16 cellular contexts compared by ENCODE assay signal in genomic region chr2:127642706-127643697, GRCh38. TPM values are rescaled to one million over a fixed set of nuclear protein-coding genes. Genes with fewer than 3 reads are reported as not detected.
DNase-seq lines count a peak whose midpoint lies in the region; ATAC-seq and TF ChIP-seq lines count a peak whose summit lies in the region.
"Had no signal": no experiment of that assay in that cellular context is flagged by ENCODE, and none has a peak within 500 bp of the region (broad histone marks: within the 10 kb centered on the region; RNA-seq: fewer than 3 reads in every experiment).

No MANE protein-coding gene starts in this region.

- H3K79me2 ChIP-seq in neural progenitor cell (ENCODE audit: low read depth) (no peaks in the 10 kb centered on the region), PC-9 (ENCODE audit: low read depth) (no peaks in the 10 kb centered on the region)

- H3K4me1 ChIP-seq in neural progenitor cell (peaks cover 10% of the 10 kb centered on the region), upper lobe of left lung (peaks cover 44 to 83% (median 68%) of the 10 kb centered on the region in 4 donors), PC-9 (replicated peaks; ENCODE audit: insufficient read depth) (peaks cover 10% of the 10 kb centered on the region), breast epithelium (peaks cover 0 to under 1% of the 10 kb centered on the region in 2 donors)

- no peaks in the 10 kb centered on the region for H3K27me3 Mint-ChIP-seq in stimulated activated naive CD8-positive, alpha-beta T cell treated with anti-CD3 and anti-CD28 coated beads, Interleukin-15, Interleukin-2, amounts not matched to agents 100 ng/mL and 50 ng/mL, for 24 hours
- H3K27me3 Mint-ChIP-seq in chondrocyte (ENCODE audit: low read depth) (no peaks in the 10 kb centered on the region), neural progenitor cell (ENCODE audit: insufficient read depth, low read depth) (peaks cover 12% of the 10 kb centered on the region)
- H3K27me3 Mint-ChIP-seq: activated CD8-positive, alpha-beta memory T cell treated with anti-CD3 and anti-CD28 coated beads, Interleukin-2, amount 10 ng/mL, durations not matched to agents 7 days and 5 days had no signal

- no peaks in the 10 kb centered on the region for H3K9me3 Mint-ChIP-seq in stimulated activated naive CD8-positive, alpha-beta T cell treated with anti-CD3 and anti-CD28 coated beads, Interleukin-15, Interleukin-2, amounts not matched to agents 100 ng/mL and 50 ng/mL, for 24 hours
- H3K9me3 Mint-ChIP-seq in chondrocyte (ENCODE audit: low read depth) (no peaks in the 10 kb centered on the region), neural progenitor cell (no peaks in the 10 kb centered on the region)

- H3K27ac Mint-ChIP-seq in stimulated activated naive CD8-positive, alpha-beta T cell treated with anti-CD3 and anti-CD28 coated beads, Interleukin-15, Interleukin-2, amounts not matched to agents 100 ng/mL and 50 ng/mL, for 24 hours, result peak overlapping the region; percentile 65
- peak overlapping the region; percentile 36 for H3K27ac Mint-ChIP-seq in chondrocyte (ENCODE audit: unreplicated experiment)
- H3K27ac Mint-ChIP-seq in neural progenitor cell, result peak overlapping the region; percentile 53
- H3K27ac Mint-ChIP-seq: activated CD8-positive, alpha-beta memory T cell treated with anti-CD3 and anti-CD28 coated beads, Interleukin-2, amount 10 ng/mL, durations not matched to agents 7 days and 5 days had no signal

- POLR2A ChIA-PET in PC-9 (lab: Charles Lee; ENCODE audit: unreplicated experiment), result no interaction called here

- no peak for DNase-seq in stimulated activated naive CD8-positive, alpha-beta T cell treated with anti-CD3 and anti-CD28 coated beads, Interleukin-15, Interleukin-2, amounts not matched to agents 100 U/mL and 50 U/mL, for 24 hours
- no peak for DNase-seq in chondrocyte (ENCODE audit: low spot score)
- no peak for DNase-seq in neural progenitor cell (ENCODE audit: low spot score)
- DNase-seq in upper lobe of left lung, result peak in 1 of 2 donors; percentile 58
- DNase-seq in PC-9, result no peak
- no peak for DNase-seq in breast epithelium (ENCODE audit: low spot score in 2 of 2)
- DNase-seq: Caco-2; GOT3; left colon; NCI-H1436 treated with DMSO at 0.1 percent for 48 hours; NCI-H226; NK-92 treated with Interleukin-12 subunit alpha and Interleukin-12 subunit beta, amount 100 ng/mL, for 24 hours had no signal

- no peak for TF ChIP-seq CTCF in chondrocyte (IDR thresholded peaks at IDR 0.05)
- TF ChIP-seq CTCF in neural progenitor cell (IDR thresholded peaks at IDR 0.05), result no peak
- no peak for TF ChIP-seq CTCF in upper lobe of left lung (IDR thresholded peaks at IDR 0.05)
- TF ChIP-seq CTCF in PC-9 (conservative IDR thresholded peaks at IDR 0.05), result no peak
- TF ChIP-seq CTCF in breast epithelium (IDR thresholded peaks at IDR 0.05), result no peak

- BruUV-seq in PC-9 (replicated peaks; lab: Mats Ljungman, UMichigan), result no TSS peak

- TF ChIP-seq EP300 in upper lobe of left lung (IDR thresholded peaks at IDR 0.05), result no peak

- no peak overlapping the region for H3K4me3 ChIP-seq in neural progenitor cell
- no peak overlapping the region for H3K4me3 ChIP-seq in upper lobe of left lung
- H3K4me3 ChIP-seq in PC-9, result no peak overlapping the region
- no peak overlapping the region for H3K4me3 ChIP-seq in breast epithelium

- H3K9me3 ChIP-seq in neural progenitor cell (ENCODE audit: low read depth), result no peaks in the 10 kb centered on the region
- no peaks in the 10 kb centered on the region for H3K9me3 ChIP-seq in upper lobe of left lung
- no peaks in the 10 kb centered on the region for H3K9me3 ChIP-seq in PC-9 (ENCODE audit: insufficient read depth, low read depth)
- no peaks in the 10 kb centered on the region for H3K9me3 ChIP-seq in breast epithelium
- H3K9me3 ChIP-seq: Caco-2 had no signal

- H3K9ac ChIP-seq in neural progenitor cell, result no peak overlapping the region

- H3K4me1 Mint-ChIP-seq in stimulated activated naive CD8-positive, alpha-beta T cell treated with anti-CD3 and anti-CD28 coated beads, Interleukin-15, Interleukin-2, amounts not matched to agents 100 ng/mL and 50 ng/mL, for 24 hours (ENCODE audit: low read depth), result peaks cover 27% of the 10 kb centered on the region
- peaks cover 39% of the 10 kb centered on the region for H3K4me1 Mint-ChIP-seq in chondrocyte (ENCODE audit: low read depth)
- H3K4me1 Mint-ChIP-seq in neural progenitor cell, result peaks cover 38% of the 10 kb centered on the region

- H3K9me2 ChIP-seq in PC-9 (ENCODE audit: insufficient read depth), result no peaks in the 10 kb centered on the region

- no peak for ATAC-seq in stimulated activated naive CD8-positive, alpha-beta T cell treated with anti-CD3 and anti-CD28 coated beads, Interleukin-15, Interleukin-2, amounts not matched to agents 100 U/mL and 50 U/mL, for 24 hours
- ATAC-seq in upper lobe of left lung (ENCODE audit: low FRiP score in 2 of 2) (no peak), GM19351 (IDR thresholded peaks at IDR 0.05; ENCODE audit: unreplicated experiment) (no peak)
- ATAC-seq: left colon had no signal

- H3K4me3 Mint-ChIP-seq in stimulated activated naive CD8-positive, alpha-beta T cell treated with anti-CD3 and anti-CD28 coated beads, Interleukin-15, Interleukin-2, amounts not matched to agents 100 ng/mL and 50 ng/mL, for 24 hours, result peak overlapping the region; percentile 30
- H3K4me3 Mint-ChIP-seq in chondrocyte (ENCODE audit: unreplicated experiment), result no peak overlapping the region
- H3K4me3 Mint-ChIP-seq in neural progenitor cell, result no peak overlapping the region

- H3K36me3 Mint-ChIP-seq in stimulated activated naive CD8-positive, alpha-beta T cell treated with anti-CD3 and anti-CD28 coated beads, Interleukin-15, Interleukin-2, amounts not matched to agents 100 ng/mL and 50 ng/mL, for 24 hours (ENCODE audit: low read depth), result no peaks in the 10 kb centered on the region
- H3K36me3 Mint-ChIP-seq in chondrocyte (ENCODE audit: low read depth) (peaks cover 4% of the 10 kb centered on the region), neural progenitor cell (no peaks in the 10 kb centered on the region)
- H3K36me3 Mint-ChIP-seq: activated CD8-positive, alpha-beta memory T cell treated with anti-CD3 and anti-CD28 coated beads, Interleukin-2, amount 10 ng/mL, durations not matched to agents 7 days and 5 days had no signal

- CTCF ChIA-PET in PC-9 (lab: Charles Lee), result interaction anchor here (0.6 kb wide), 1 partner anchor 166 kb away, joined by 7 read pairs; no protein-coding TSS in a partner anchor

- intact Hi-C loops in PC-9 (cut with micrococcal nuclease; ENCODE audit: unreplicated experiment) (loop anchor here (10.0 kb wide), 1 partner anchor 318 kb away; no protein-coding TSS in a partner anchor), breast epithelium (cut with DNase I; ENCODE audit: low total_unique reads) (loop anchor here (5.0 kb wide), 1 partner anchor 1171 kb away; no protein-coding TSS in a partner anchor)

- H3K27ac ChIP-seq in neural progenitor cell, result no peak overlapping the region
- H3K27ac ChIP-seq in upper lobe of left lung, result peak overlapping the region in 3 of 4 donors; percentile 7 to 93 (median 87)
- H3K27ac ChIP-seq in PC-9, result no peak overlapping the region
- H3K27ac ChIP-seq in breast epithelium, result no peak overlapping the region

- H3F3A ChIP-seq in neural progenitor cell (ENCODE audit: low read depth) (no peaks in the 10 kb centered on the region), PC-9 (ENCODE audit: insufficient read depth, low read depth) (0 out of 2 replicates have a peak, but pooled peaks cover 5% of the 10 kb centered on the region)

- no peak overlapping the region for H2AFZ ChIP-seq in neural progenitor cell (replicated peaks)
- H2AFZ ChIP-seq in PC-9, result no peak overlapping the region

- H4K20me1 ChIP-seq in neural progenitor cell (ENCODE audit: low read depth) (no peaks in the 10 kb centered on the region), PC-9 (ENCODE audit: insufficient read depth) (no peaks in the 10 kb centered on the region)

- no peak overlapping the region for H3K4me2 ChIP-seq in neural progenitor cell
- no peak overlapping the region for H3K4me2 ChIP-seq in PC-9

- H3K27me3 ChIP-seq in neural progenitor cell, result no peaks in the 10 kb centered on the region
- H3K27me3 ChIP-seq in upper lobe of left lung, result no peaks in the 10 kb centered on the region
- no peaks in the 10 kb centered on the region for H3K27me3 ChIP-seq in PC-9 (ENCODE audit: insufficient read depth, low read depth)
- no peaks in the 10 kb centered on the region for H3K27me3 ChIP-seq in breast epithelium

- no peak for TF ChIP-seq POLR2A in upper lobe of left lung (IDR thresholded peaks at IDR 0.05)
- TF ChIP-seq POLR2A in breast epithelium (IDR thresholded peaks at IDR 0.05), result no peak

- no peaks in the 10 kb centered on the region for H3K36me3 ChIP-seq in neural progenitor cell
- peaks cover 0 to 43% (median 0%) of the 10 kb centered on the region in 4 donors for H3K36me3 ChIP-seq in upper lobe of left lung
- no peaks in the 10 kb centered on the region for H3K36me3 ChIP-seq in PC-9 (ENCODE audit: low read depth)
- no peaks in the 10 kb centered on the region for H3K36me3 ChIP-seq in breast epithelium

- WGBS in upper lobe of left lung, 2 donors, result 84% methylated on average over 13 to 24 of the region's 24 CpGs

RNA-seq across cellular contexts. Expression of gene GPR17, which starts 3.0 kb away (rescaled TPM):
- total RNA-seq in chondrocyte (not detected in 3 replicates), neural progenitor cell (ENCODE audit: low replicate concordance) (not detected in 2 replicates), upper lobe of left lung (under 1 TPM in 3 of 6 donors, not detected in 3; 0.17 to 0.46 (median 0.24) TPM), PC-9 (2021) (not detected in 2 replicates), breast epithelium (not detected)
- total RNA-seq: activated CD8-positive, alpha-beta memory T cell treated with anti-CD3 and anti-CD28 coated beads, Interleukin-2, amount 10 ng/mL, durations not matched to agents 7 days and 5 days; Caco-2; T-helper 1 cell treated with Interleukin-12 subunit alpha and Interleukin-12 subunit beta and Interleukin-4 antibody, amounts not matched to agents 30 ng/mL and 1 ng/mL, for 36 hours had no signal

RNA-seq across cellular contexts. Expression of gene LIMS2, which starts 32.3 kb away (rescaled TPM):
- total RNA-seq in chondrocyte, result 75.3 to 173 TPM (median 171 TPM) in 3 replicates
- total RNA-seq in neural progenitor cell (ENCODE audit: low replicate concordance), result 1.2 TPM in 1 of 2 replicates, not detected in the other
- 100 to 1,000 TPM in 4 of 6 donors, 10 to 100 TPM in 2; 33.6 to 169 (median 109) TPM for total RNA-seq in upper lobe of left lung
- 1.4 and 2.5 TPM in 2 replicates for total RNA-seq in PC-9 (2021)
- 10 to 100 TPM in 2 of 3 donors, 1 to 10 TPM in 1; 9.5 to 27.9 (median 19.4) TPM for total RNA-seq in breast epithelium

RNA-seq across cellular contexts. Expression of gene SFT2D3, which starts 58.3 kb away (rescaled TPM):
- total RNA-seq in chondrocyte (5.1 to 7.2 TPM (median 7.1 TPM) in 3 replicates), neural progenitor cell (ENCODE audit: low replicate concordance) (22.8 and 30.6 TPM in 2 replicates), upper lobe of left lung (10 to 100 TPM in 2 of 6 donors, 1 to 10 TPM in 4; 6.4 to 13.1 (median 9.1) TPM), PC-9 (2021) (7.3 and 8.4 TPM in 2 replicates), breast epithelium (10 to 100 TPM in 2 of 3 donors, 1 to 10 TPM in 1; 9.8 to 12.3 (median 10.9) TPM)

Comparison
In these comparisons a context has a peak if more than half of its experiments do, and no peak if none do; other contexts are left out.
1. H3K27ac ChIP-seq: peak in upper lobe of left lung (3 of 4); none in neural progenitor cell (single experiment), PC-9 (single experiment) and breast epithelium (0 of 2).
2. Peak in every context shown above with its lines, with median percentiles within 50 percentile points of each other: H3K27ac Mint-ChIP-seq.